22 cellular contexts compared by ENCODE assay signal in the genomic region with DNA sequence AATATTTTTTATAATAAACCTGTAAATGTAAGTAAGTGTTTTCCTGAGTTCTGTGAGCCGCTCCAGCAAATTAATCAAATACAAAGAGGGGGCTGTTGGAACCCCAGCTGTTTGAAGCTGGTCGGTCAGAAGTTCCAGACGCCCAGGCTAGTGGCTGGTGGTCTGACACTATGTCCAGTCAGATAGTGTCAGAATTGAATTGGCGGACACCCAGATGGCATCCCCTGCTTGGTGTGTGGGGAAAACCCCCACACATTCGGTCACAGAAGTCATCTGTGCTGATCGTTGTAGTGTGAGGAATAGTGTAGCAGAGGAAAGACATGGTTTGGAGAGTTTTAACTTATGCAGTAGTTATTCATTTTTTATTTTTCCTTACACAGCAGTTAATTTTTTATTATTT. TPM values are rescaled to one million over a fixed set of nuclear protein-coding genes. Genes with fewer than 3 reads are reported as not detected.
DNase-seq lines count a peak whose midpoint lies in the region; ATAC-seq, FAIRE-seq and TF ChIP-seq lines count a peak whose summit lies in the region.
"Had no signal": no experiment of that assay in that cellular context is flagged by ENCODE, and none has a peak within 500 bp of the region (broad histone marks: within the 10 kb centered on the region; RNA-seq: fewer than 3 reads in every experiment).

No MANE protein-coding gene starts in this region.

- ATAC-seq in IMR-90 (ENCODE audit: low read depth), result no peak
- ATAC-seq in HG03280 (IDR thresholded peaks at IDR 0.05; ENCODE audit: unreplicated experiment), result no peak
- ATAC-seq: CD8-positive, alpha-beta T cell; HCT116; T-cell had no signal

- peak overlapping the region; percentile 53 for H3K27ac Mint-ChIP-seq in astrocyte (ENCODE audit: unreplicated experiment)
- peak overlapping the region; percentile 93 for H3K27ac Mint-ChIP-seq in neural crest cell (ENCODE audit: unreplicated experiment)
- H3K27ac Mint-ChIP-seq: CD8-positive, alpha-beta T cell; T-cell had no signal

- peaks cover 58% of the 10 kb centered on the region for H3K79me2 ChIP-seq in astrocyte (ENCODE audit: insufficient read depth, low read length)

- no peak overlapping the region for H3K23ac ChIP-seq in IMR-90 (ENCODE audit: low read depth, low read length)

- in situ Hi-C loops in IMR-90 (cut with MboI; ENCODE audit: low sequenced_read_pairs), result no loop called here

- no CpG with 5 or more reads among the region's 6 CpGs for WGBS in IMR-90 (ENCODE audit: extremely low coverage in 2 of 2, insufficient read length in 1 of 2), 2 experiments
- WGBS in esophagus muscularis mucosa, result 85% methylated on average over 6 of the region's 6 CpGs

- H3K9me3 Mint-ChIP-seq in astrocyte (ENCODE audit: unreplicated experiment), result no peaks in the 10 kb centered on the region
- H3K9me3 Mint-ChIP-seq in neural crest cell, result peaks cover 4% of the 10 kb centered on the region
- H3K9me3 Mint-ChIP-seq: CD8-positive, alpha-beta T cell; T-cell had no signal

- H3K27me3 Mint-ChIP-seq in astrocyte (ENCODE audit: low read depth, unreplicated experiment) (no peaks in the 10 kb centered on the region), neural crest cell (ENCODE audit: low read depth) (no peaks in the 10 kb centered on the region)
- H3K27me3 Mint-ChIP-seq: T-cell had no signal

- H2AK5ac ChIP-seq in IMR-90 (ENCODE audit: low read depth, low read length), result no peak overlapping the region

- BruUV-seq in IMR-90 (replicated peaks; lab: Mats Ljungman, UMichigan), result no TSS peak

- H2AFZ ChIP-seq in IMR-90 (replicated peaks; ENCODE audit: low read length, poor library complexity), result no peak overlapping the region
- H2AFZ ChIP-seq in astrocyte (ENCODE audit: low read depth, low read length), result no peak overlapping the region
- H2AFZ ChIP-seq: GM23248 had no signal

- TF ChIP-seq RAD21 in IMR-90 (IDR thresholded peaks at IDR 0.05; ENCODE audit: low read length), result no peak

- H3K4me2 ChIP-seq in IMR-90 (ENCODE audit: low read depth, low read length) (no peak overlapping the region), astrocyte (ENCODE audit: low read length) (no peak overlapping the region)
- H3K4me2 ChIP-seq: BLaER1 had no signal

- POLR2A ChIA-PET in IMR-90 (lab: Charles Lee; ENCODE audit: unreplicated experiment), result no interaction called here

- H3K27ac ChIP-seq in IMR-90 (ENCODE audit: insufficient read depth, low read length), result no peak overlapping the region
- H3K27ac ChIP-seq in astrocyte (ENCODE audit: low read depth, low read length), result no peak overlapping the region
- H3K27ac ChIP-seq in esophagus muscularis mucosa (replicated peaks in 1 of 4), result no peak overlapping the region
- H3K27ac ChIP-seq: BLaER1 had no signal

- DNase-seq in IMR-90 (no peak), astrocyte (ENCODE audit: low read depth) (no peak), neural crest cell (ENCODE audit: low read depth, low spot score) (no peak), iPS-NIHi11 (ENCODE audit: low spot score) (no peak), esophagus muscularis mucosa (ENCODE audit: extremely low spot score) (no peak), NCI-H524 treated with DMSO at 0.1 percent for 48 hours (lab: John Stamatoyannopoulos, UW) (no peak)
- DNase-seq: CD8-positive, alpha-beta T cell; DMS153; GM23248; KBM-7; MM.1S; NCI-H1048; NCI-H1417 treated with DMSO at 0.1 percent for 48 hours; NCI-H187; NCI-H446 treated with DMSO at 0.1 percent for 48 hours; NCI-H748 treated with DMSO at 0.1 percent for 48 hours; NK-92 treated with Interleukin-12 subunit alpha and Interleukin-12 subunit beta, amount 100 ng/mL, for 24 hours; T-cell had no signal

- no peak overlapping the region for H2BK5ac ChIP-seq in IMR-90 (ENCODE audit: low read depth, low read length, poor library complexity, severe bottlenecking)

- no peak overlapping the region for H4K8ac ChIP-seq in IMR-90 (ENCODE audit: low read depth in 2 of 2, low read length in 2 of 2)

- no peak overlapping the region for H2BK120ac ChIP-seq in IMR-90 (ENCODE audit: low read depth, low read length)

- no peak overlapping the region for H3K9ac ChIP-seq in IMR-90 (ENCODE audit: low read depth, low read length)
- no peak overlapping the region for H3K9ac ChIP-seq in astrocyte (ENCODE audit: low read length)
- H3K9ac ChIP-seq: BLaER1, GM23248 had no signal

- no peak overlapping the region for H3K4me3 Mint-ChIP-seq in astrocyte (ENCODE audit: unreplicated experiment)
- no peak overlapping the region for H3K4me3 Mint-ChIP-seq in neural crest cell
- H3K4me3 Mint-ChIP-seq: CD8-positive, alpha-beta T cell; T-cell had no signal

- TF ChIP-seq POLR2A in IMR-90 (IDR thresholded peaks at IDR 0.05; ENCODE audit: low read depth, low read length) (no peak), esophagus muscularis mucosa (IDR thresholded peaks at IDR 0.05; ENCODE audit: low read depth) (no peak)

- H3K27me3 ChIP-seq in IMR-90 (ENCODE audit: control insufficient read depth, insufficient read depth, low read length), result no peaks in the 10 kb centered on the region
- H3K27me3 ChIP-seq in astrocyte (ENCODE audit: insufficient read depth, low read length), result no peaks in the 10 kb centered on the region
- no peaks in the 10 kb centered on the region for H3K27me3 ChIP-seq in esophagus muscularis mucosa
- H3K27me3 ChIP-seq: BLaER1 had no signal

- no peak for FAIRE-seq in astrocyte (lab: Jason Lieb, UNC)
- FAIRE-seq: GM12891 had no signal

- no peak overlapping the region for H4K91ac ChIP-seq in IMR-90 (ENCODE audit: insufficient read depth, low read depth, low read length)

- no peak overlapping the region for H3K18ac ChIP-seq in IMR-90 (ENCODE audit: low read depth, low read length)

- peaks cover 5% of the 10 kb centered on the region for H3K36me3 Mint-ChIP-seq in astrocyte (ENCODE audit: low read depth, unreplicated experiment)
- H3K36me3 Mint-ChIP-seq in neural crest cell (ENCODE audit: low read depth), result peaks cover 13% of the 10 kb centered on the region

- no peak for TF ChIP-seq EP300 in esophagus muscularis mucosa (IDR thresholded peaks at IDR 0.05)

- H3K4ac ChIP-seq in IMR-90 (ENCODE audit: low read depth, low read length), result no peak overlapping the region

- no peaks in the 10 kb centered on the region for H3K36me3 ChIP-seq in IMR-90 (ENCODE audit: control insufficient read depth, insufficient read depth, low read length)
- no peaks in the 10 kb centered on the region for H3K36me3 ChIP-seq in astrocyte (ENCODE audit: insufficient read depth, low read length)
- H3K36me3 ChIP-seq in esophagus muscularis mucosa, result peaks cover 0 to 13% (median 4%) of the 10 kb centered on the region in 4 donors

- no peak overlapping the region for H2BK15ac ChIP-seq in IMR-90 (ENCODE audit: low read depth, low read length)

- H3K4me1 Mint-ChIP-seq in astrocyte (ENCODE audit: low read depth, unreplicated experiment) (peaks cover 27% of the 10 kb centered on the region), neural crest cell (peaks cover 10% of the 10 kb centered on the region)

- no peaks in the 10 kb centered on the region for H3K9me3 ChIP-seq in IMR-90 (ENCODE audit: control insufficient read depth, insufficient read depth, low read length)
- H3K9me3 ChIP-seq in astrocyte (ENCODE audit: insufficient read depth, low read depth, low read length), result no peaks in the 10 kb centered on the region
- H3K9me3 ChIP-seq in esophagus muscularis mucosa, result no peaks in the 10 kb centered on the region

- peaks cover 8 to 59% of the 10 kb centered on the region in 2 experiments for H3K79me1 ChIP-seq in IMR-90 (ENCODE audit: low read depth in 1 of 2, low read length in 2 of 2)

- dilution Hi-C loops in IMR-90 (cut with HindIII; ENCODE audit: low sequenced_read_pairs, unreplicated experiment), result no loop called here

- H3K9me1 ChIP-seq in IMR-90 (ENCODE audit: insufficient read depth, low read length), result peaks cover 5% of the 10 kb centered on the region

- intact Hi-C loops in IMR-90 (cut with micrococcal nuclease), result no loop called here
- intact Hi-C loops in esophagus muscularis mucosa (cut with DNase I), result no loop called here

- TF ChIP-seq CTCF in IMR-90 (conservative IDR thresholded peaks at IDR 0.05; ENCODE audit: low read depth, low read length), result no peak
- TF ChIP-seq CTCF in astrocyte (IDR thresholded peaks at IDR 0.05; ENCODE audit: insufficient read depth, low read depth, low read length), result no peak
- TF ChIP-seq CTCF in neural crest cell (conservative IDR thresholded peaks at IDR 0.05), result no peak
- TF ChIP-seq CTCF in esophagus muscularis mucosa (IDR thresholded peaks at IDR 0.05), result no peak

- H3K4me1 ChIP-seq in IMR-90 (ENCODE audit: control insufficient read depth, insufficient read depth, low read length) (no peaks in the 10 kb centered on the region; the same call in 1 of the 2 replicates), astrocyte (ENCODE audit: insufficient read depth, low read length) (peaks cover 7% of the 10 kb centered on the region), esophagus muscularis mucosa (no peaks in the 10 kb centered on the region)
- H3K4me1 ChIP-seq: BLaER1 had no signal

- H4K20me1 ChIP-seq in IMR-90 (ENCODE audit: insufficient read depth, low read length) (peaks cover 25% of the 10 kb centered on the region), astrocyte (ENCODE audit: insufficient read depth, low read length) (peaks cover 16% of the 10 kb centered on the region)

- no peak overlapping the region; the same call in 1 of the 2 replicates for H2BK20ac ChIP-seq in IMR-90 (ENCODE audit: low read depth, low read length)

- H3K14ac ChIP-seq in IMR-90 (replicated peaks; ENCODE audit: low read depth, low read length), result peak overlapping the region; percentile 40; the same call in 1 of the 2 replicates

- H4K5ac ChIP-seq in IMR-90 (ENCODE audit: low read depth, low read length), result no peak overlapping the region

- no peak overlapping the region for H3K4me3 ChIP-seq in IMR-90 (ENCODE audit: insufficient read depth, low read depth, low read length)
- no peak overlapping the region for H3K4me3 ChIP-seq in astrocyte (ENCODE audit: insufficient read depth, low read depth, low read length)
- H3K4me3 ChIP-seq in esophagus muscularis mucosa, result no peak overlapping the region
- H3K4me3 ChIP-seq: BLaER1, GM23248 had no signal

- peak overlapping the region; percentile 73 for H2AK9ac ChIP-seq in IMR-90 (replicated peaks; ENCODE audit: low read depth, low read length, poor library complexity)

- CTCF ChIA-PET in IMR-90 (lab: Yijun Ruan, JAX), result interaction anchor here (0.6 to 1.0 kb wide), 2 partner anchors 9 to 44 kb away, joined by 3 to 6 read pairs; no protein-coding TSS in a partner anchor

- no peak overlapping the region for H3K56ac ChIP-seq in IMR-90 (ENCODE audit: extremely low read depth, insufficient read depth, low read length)

TF ChIP-seq in IMR-90, 13 proteins besides CTCF, POLR2A, EP300 and RAD21 (continues in another document):
- TF ChIP-seq RFX5 (IDR thresholded peaks at IDR 0.05; ENCODE audit: low read depth, low read length), result no peak
- no peak for TF ChIP-seq CHD1 (IDR thresholded peaks at IDR 0.05; ENCODE audit: low read depth, low read length)
- no peak for TF ChIP-seq RCOR1 (IDR thresholded peaks at IDR 0.05; ENCODE audit: insufficient replicate concordance, low read length)

RNA-seq across cellular contexts. Expression of a gene that starts 32.4 kb away (rescaled TPM):
- total RNA-seq in IMR-90 (2012; rRNA removed) (26.7 and 33.1 TPM in 2 replicates), astrocyte (28.3 and 36.3 TPM in 2 replicates), neural crest cell (28.2 and 33.3 TPM in 2 replicates), esophagus muscularis mucosa (10 to 100 TPM; 10.6 to 21.6 (median 15.3) TPM)
- 21.6 and 25.3 TPM in 2 replicates for polyA plus RNA-seq in IMR-90 (2012; rRNA removed)
- 3.6 and 8.4 TPM in 2 replicates for polyA plus RNA-seq in IMR-90 (2012; cell fraction: cytosol; rRNA removed)
- polyA plus RNA-seq in IMR-90 (2012; cell fraction: nucleus; rRNA removed; ENCODE audit: low replicate concordance), result 5.6 and 43.9 TPM in 2 replicates
